Comparison of ENCODE assay signal across 28 cellular contexts in genomic region chr12:115950959-115951358, GRCh38.
"Had no signal": no experiment of that assay in that cellular context is flagged by ENCODE, and none has a peak within 500 bp of the region (broad histone marks: within the 10 kb centered on the region; RNA-seq: fewer than 3 reads in every experiment).

No MANE protein-coding gene starts in this region.

- H3K9me3 Mint-ChIP-seq: immature natural killer cell; stimulated activated naive CD8-positive, alpha-beta T cell treated with anti-CD3 and anti-CD28 coated beads, Interleukin-15, Interleukin-2, amounts not matched to agents 100 ng/mL and 50 ng/mL, for 24 hours had no signal

- ATAC-seq: left colon; left lung; lower lobe of right lung; naive thymus-derived CD8-positive, alpha-beta T cell; pancreas; right cardiac atrium; sciatic nerve; upper lobe of right lung had no signal

- H3K4me1 ChIP-seq: left lung, lower lobe of right lung, pancreas, prostate gland, suprapubic skin, tibial artery, upper lobe of right lung had no signal

- H3K27me3 ChIP-seq: left lung, pancreas, suprapubic skin, tibial artery, upper lobe of right lung had no signal

- H3K36me3 ChIP-seq: pancreas, prostate gland had no signal

- H3K27me3 Mint-ChIP-seq: naive thymus-derived CD8-positive, alpha-beta T cell; stimulated activated naive CD8-positive, alpha-beta T cell treated with anti-CD3 and anti-CD28 coated beads, Interleukin-15, Interleukin-2, amounts not matched to agents 100 ng/mL and 50 ng/mL, for 24 hours had no signal

- H3K4me3 Mint-ChIP-seq: immature natural killer cell; stimulated activated naive CD8-positive, alpha-beta T cell treated with anti-CD3 and anti-CD28 coated beads, Interleukin-15, Interleukin-2, amounts not matched to agents 100 ng/mL and 50 ng/mL, for 24 hours had no signal

- H3K4me1 Mint-ChIP-seq: immature natural killer cell; naive thymus-derived CD8-positive, alpha-beta T cell had no signal

- H3K4me3 ChIP-seq: left lung, lower lobe of right lung, pancreas, prostate gland, skin epidermis, suprapubic skin, thoracic aorta, tibial artery, upper lobe of right lung had no signal

- DNase-seq: hypothalamus; immature natural killer cell; kidney; left colon; left lung; lower lobe of right lung; mammary epithelial cell; mesenchymal stem cell; naive thymus-derived CD8-positive, alpha-beta T cell; nucleus accumbens; pancreas; posterior cingulate gyrus; retina; right cardiac atrium; stimulated activated CD4-positive, alpha-beta T cell treated with anti-CD3 and anti-CD28 coated beads, Interleukin-12 subunit alpha, Interleukin-12 subunit beta, amount 100 ng/mL, for 4 hours; stimulated activated CD4-positive, alpha-beta T cell treated with anti-CD3 and anti-CD28 coated beads, Interleukin-15, amount 100 ng/mL, for 24 hours; stimulated activated CD4-positive, alpha-beta T cell treated with anti-CD3 and anti-CD28 coated beads, Interleukin-2, amount 100 ng/mL, for 24 hours; stimulated activated CD4-positive, alpha-beta T cell treated with anti-CD3 and anti-CD28 coated beads, Interleukin-4, amount 100 ng/mL, for 1 hour; stimulated activated naive CD4-positive, alpha-beta T cell; tibial artery; trophoblast cell; upper lobe of right lung had no signal

- H3K9me3 ChIP-seq: left lung, lower lobe of right lung, pancreas, prostate gland, suprapubic skin, thoracic aorta, tibial artery, upper lobe of right lung had no signal

- H3K27ac ChIP-seq: left lung, lower lobe of right lung, pancreas, prostate gland, skin epidermis, suprapubic skin, thoracic aorta, tibial artery, upper lobe of right lung had no signal

- H3K27ac Mint-ChIP-seq: stimulated activated naive CD8-positive, alpha-beta T cell treated with anti-CD3 and anti-CD28 coated beads, Interleukin-15, Interleukin-2, amounts not matched to agents 100 ng/mL and 50 ng/mL, for 24 hours had no signal
